11 cellular contexts compared by ENCODE assay signal in genomic region chr2:48346124-48346536, GRCh38. TPM values are rescaled to one million over a fixed set of nuclear protein-coding genes. Genes with fewer than 3 reads are reported as not detected.
DNase-seq lines count a peak whose midpoint lies in the region; ATAC-seq, FAIRE-seq and TF ChIP-seq lines count a peak whose summit lies in the region.
"Had no signal": no experiment of that assay in that cellular context is flagged by ENCODE, and none has a peak within 500 bp of the region (broad histone marks: within the 10 kb centered on the region; RNA-seq: fewer than 3 reads in every experiment).

No MANE protein-coding gene starts in this region.

- H3K36me3 ChIP-seq in endothelial cell of umbilical vein (ENCODE audit: control insufficient read depth in 2 of 2, extremely low read depth in 1 of 2, insufficient read depth in 2 of 2, low read length in 2 of 2): peaks cover 0 to 4% of the 10 kb centered on the region in 2 experiments
- peaks cover 0 to 5% of the 10 kb centered on the region in 2 donors for H3K36me3 ChIP-seq in muscle layer of duodenum (ENCODE audit: control insufficient read depth in 1 of 2, insufficient read depth in 2 of 2, low read length in 2 of 2)

- POLR2A ChIA-PET in AG04449 (lab: Yijun Ruan, JAX): interaction anchor here (0.6 kb wide), 1 partner anchor 167 kb away, joined by 3 read pairs; no protein-coding TSS in a partner anchor
- POLR2A ChIA-PET in endothelial cell of umbilical vein (lab: Charles Lee): no interaction called here

- H3K4me3 ChIP-seq in AG04449 (ENCODE audit: low read depth, low read length) (no peak overlapping the region), endothelial cell of umbilical vein (replicated peaks in 1 of 3; ENCODE audit: insufficient read depth in 1 of 3, low read depth in 1 of 3, low read length in 3 of 3) (no peak overlapping the region), muscle layer of duodenum (ENCODE audit: low read depth in 1 of 2, low read length in 2 of 2) (no peak overlapping the region)

- H2AFZ ChIP-seq in endothelial cell of umbilical vein (ENCODE audit: low read depth, low read length): no peak overlapping the region
- H2AFZ ChIP-seq: parathyroid adenoma had no signal

- DNase-seq in AG04449 (ENCODE audit: low read depth, low spot score) (peak; percentile 19), NCI-H146 (lab: John Stamatoyannopoulos, UW) (peak; percentile 51), endothelial cell of umbilical vein (ENCODE audit: low read depth, low spot score) (peak; percentile 59), NCI-H2227 (lab: John Stamatoyannopoulos, UW; ENCODE audit: unreplicated experiment) (no peak), T1000 (lab: John Stamatoyannopoulos, UW) (no peak), left colon (no peak)
- no peak for DNase-seq in activated CD4-positive, CD25-positive, alpha-beta regulatory T cell (lab: John Stamatoyannopoulos, UW)
- DNase-seq: activated naive CD8-positive, alpha-beta T cell treated with anti-CD3 and anti-CD28 coated beads, Interleukin-2, amount 10 ng/mL, durations not matched to agents 7 days and 5 days; RPMI8226 had no signal

- no TSS peak for BruUV-seq in endothelial cell of umbilical vein (replicated peaks; lab: Mats Ljungman, UMichigan)

- no peaks in the 10 kb centered on the region for H3K9me3 ChIP-seq in endothelial cell of umbilical vein (replicated peaks; ENCODE audit: control insufficient read depth, insufficient read depth, low read length)
- peaks cover 8 to 9% of the 10 kb centered on the region in 2 donors for H3K9me3 ChIP-seq in muscle layer of duodenum (ENCODE audit: control insufficient read depth in 1 of 2, low read length in 2 of 2)

- H4K20me1 ChIP-seq in endothelial cell of umbilical vein (replicated peaks; ENCODE audit: control insufficient read depth, extremely low read depth, insufficient read depth, low read length): no peaks in the 10 kb centered on the region

- H3K9me1 ChIP-seq in endothelial cell of umbilical vein (replicated peaks; ENCODE audit: control insufficient read depth, extremely low read depth, insufficient read depth, low read length): no peaks in the 10 kb centered on the region

- H3K9ac ChIP-seq in endothelial cell of umbilical vein (replicated peaks; ENCODE audit: extremely low read depth, insufficient read depth, low read length): no peak overlapping the region
- H3K9ac ChIP-seq: parathyroid adenoma had no signal

- H3K27ac ChIP-seq in endothelial cell of umbilical vein (ENCODE audit: insufficient read depth, low read depth, low read length) (peak overlapping the region; percentile 55), muscle layer of duodenum (ENCODE audit: low read length) (peak overlapping the region; percentile 43)
- H3K27ac ChIP-seq: parathyroid adenoma had no signal

- intact Hi-C loops in endothelial cell of umbilical vein (cut with micrococcal nuclease) (loop anchor here (10.0 kb wide), 1 partner anchor 441 kb away; the partner anchor contains the start of gene FBXO11), left colon (cut with DNase I, micrococcal nuclease) (no loop called here)

- no peak for TF ChIP-seq CTCF in AG04449 (IDR thresholded peaks at IDR 0.05; ENCODE audit: insufficient read depth, low read length, missing control alignments)
- no peak for TF ChIP-seq CTCF in endothelial cell of umbilical vein (IDR thresholded peaks at IDR 0.05; ENCODE audit: extremely low read depth in 1 of 2, insufficient read depth in 1 of 2, low read depth in 1 of 2, low read length in 2 of 2)

- peak; percentile 79 for FAIRE-seq in endothelial cell of umbilical vein (lab: Jason Lieb, UNC)

- peaks cover 90% of the 10 kb centered on the region for H3K79me2 ChIP-seq in endothelial cell of umbilical vein (ENCODE audit: control insufficient read depth, insufficient read depth, low read length)

- dilution Hi-C loops in endothelial cell of umbilical vein (cut with MboI; ENCODE audit: extremely low pct_ligation_motif_present, low sequenced_read_pairs): no loop called here

- H3K4me2 ChIP-seq in endothelial cell of umbilical vein (ENCODE audit: insufficient read depth, low read length): peak overlapping the region; percentile 25

- H3K27me3 ChIP-seq in endothelial cell of umbilical vein (ENCODE audit: control insufficient read depth in 2 of 2, insufficient read depth in 2 of 2, low read length in 2 of 2) (no peaks in the 10 kb centered on the region), muscle layer of duodenum (ENCODE audit: low read depth, low read length) (no peaks in the 10 kb centered on the region)

- H3K4me1 ChIP-seq in endothelial cell of umbilical vein (ENCODE audit: control insufficient read depth, extremely low read depth, insufficient read depth, low read length) (peaks cover 41% of the 10 kb centered on the region), muscle layer of duodenum (ENCODE audit: control insufficient read depth in 1 of 2, insufficient read depth in 2 of 2, low read length in 2 of 2) (peaks cover 3 to 12% of the 10 kb centered on the region in 2 donors)
- H3K4me1 ChIP-seq: parathyroid adenoma had no signal

- no peak for ATAC-seq in left colon

- CTCF ChIA-PET in AG04449 (lab: Yijun Ruan, JAX): interaction anchor here (1.2 kb wide), 1 partner anchor 25 kb away, joined by 3 read pairs; no protein-coding TSS in a partner anchor
- CTCF ChIA-PET in endothelial cell of umbilical vein (lab: Charles Lee): interaction anchor here (1.1 kb wide), 1 partner anchor 16 kb away, joined by 3 read pairs; no protein-coding TSS in a partner anchor

- no peak for TF ChIP-seq POLR2A in endothelial cell of umbilical vein (IDR thresholded peaks at IDR 0.05; ENCODE audit: low read depth, low read length)

TF ChIP-seq in endothelial cell of umbilical vein, 7 proteins besides CTCF, POLR2A, EP300 and RAD21:
- TF ChIP-seq FOS (IDR thresholded peaks at IDR 0.05; ENCODE audit: borderline replicate concordance, insufficient read depth, low read length): peak; percentile 45
- TF ChIP-seq GATA2 (IDR thresholded peaks at IDR 0.05; ENCODE audit: insufficient read depth, insufficient read length, low read depth, low read length): peak; percentile 6
- TF ChIP-seq MYC (IDR thresholded peaks at IDR 0.05; ENCODE audit: low read depth, low read length): no peak

RNA-seq across cellular contexts. Expression of gene FOXN2, which starts 31.6 kb away (rescaled TPM):
- total RNA-seq in endothelial cell of umbilical vein: 23.8 and 24.6 TPM in 2 replicates
- 4.3 and 5.5 TPM in 2 replicates for polyA plus RNA-seq in endothelial cell of umbilical vein
- polyA plus RNA-seq in endothelial cell of umbilical vein (2011; cell fraction: cytosol; rRNA removed): 7.1 and 7.4 TPM in 2 replicates
- 13.8 and 14.9 TPM in 2 replicates for polyA plus RNA-seq in endothelial cell of umbilical vein (2011; cell fraction: nucleus; rRNA removed)
- polyA plus RNA-seq in endothelial cell of umbilical vein (2012): 12.8 and 14.3 TPM in 2 replicates
- polyA minus RNA-seq in endothelial cell of umbilical vein: 19.7 and 23.1 TPM in 2 replicates
- polyA minus RNA-seq in endothelial cell of umbilical vein (2011; cell fraction: cytosol; rRNA and poly(A)+ RNA removed): 15.3 TPM
- 22.9 and 27.8 TPM in 2 replicates for polyA minus RNA-seq in endothelial cell of umbilical vein (2011; cell fraction: nucleus; rRNA and poly(A)+ RNA removed)
- 10 to 100 TPM; 16.1 to 18.2 TPM for total RNA-seq in left colon

Comparison
In these comparisons a context has a peak if more than half of its experiments do, and no peak if none do; other contexts are left out.
1. DNase-seq: peak in AG04449 (single experiment), NCI-H146 (single experiment) and endothelial cell of umbilical vein (single experiment); none in NCI-H2227 (single experiment), T1000 (single experiment), activated CD4-positive, CD25-positive, alpha-beta regulatory T cell (0 of 4) and left colon (0 of 2).